In the genomic region with DNA sequence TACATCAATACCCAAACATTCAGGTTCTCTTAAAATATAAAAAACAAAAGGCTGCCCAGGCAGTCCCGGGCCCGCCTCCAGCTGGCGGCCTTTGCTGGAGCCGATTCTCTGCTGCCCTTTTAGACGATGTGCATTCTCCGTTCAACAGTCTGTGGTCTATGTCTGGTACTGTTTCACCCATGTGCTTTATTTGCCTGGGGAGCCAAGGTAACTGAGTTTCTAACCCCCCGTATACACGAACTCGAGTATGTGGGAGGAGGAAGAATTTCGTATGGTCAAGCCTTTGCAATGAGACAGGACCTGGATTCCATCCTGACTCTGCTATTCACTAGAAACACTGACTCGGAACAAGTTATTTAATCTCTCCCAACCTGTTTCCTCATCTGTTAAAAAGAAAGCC, we compare ENCODE assay signal across 21 cellular contexts. TPM values are rescaled to one million over a fixed set of nuclear protein-coding genes. Genes with fewer than 3 reads are reported as not detected.
DNase-seq lines count a peak whose midpoint lies in the region; ATAC-seq and TF ChIP-seq lines count a peak whose summit lies in the region.
"Had no signal": no experiment of that assay in that cellular context is flagged by ENCODE, and none has a peak within 500 bp of the region (broad histone marks: within the 10 kb centered on the region; RNA-seq: fewer than 3 reads in every experiment).

No MANE protein-coding gene starts in this region.

- H3K4me3 Mint-ChIP-seq in activated naive CD8-positive, alpha-beta T cell treated with anti-CD3 and anti-CD28 coated beads, Interleukin-2, amount 50 U/mL, for 24 hours: no peak overlapping the region

- H3K27me3 ChIP-seq in left ventricle myocardium inferior (ENCODE audit: low read depth): peaks cover 28% of the 10 kb centered on the region
- H3K27me3 ChIP-seq in heart left ventricle: peaks cover 0 to 4% (median 0%) of the 10 kb centered on the region in 9 donors
- H3K27me3 ChIP-seq in thoracic aorta (replicated peaks; ENCODE audit: insufficient read depth): no peaks in the 10 kb centered on the region
- H3K27me3 ChIP-seq: right atrium auricular region, SJCRH30 had no signal

- DNase-seq in left ventricle myocardium inferior (no peak), heart left ventricle (no peak), kidney glomerular epithelial cell (lab: John Stamatoyannopoulos, UW) (peak; percentile 58), thoracic aorta (ENCODE audit: low spot score) (no peak), iPS-NIHi11 (ENCODE audit: low spot score) (no peak)
- no peak for DNase-seq in activated naive CD8-positive, alpha-beta T cell treated with anti-CD3 and anti-CD28 coated beads, Interleukin-2, amount 50 U/mL, for 24 hours
- DNase-seq in effector CD4-positive, alpha-beta T cell: no peak
- DNase-seq: activated CD8-positive, alpha-beta memory T cell treated with anti-CD3 and anti-CD28 coated beads, Interleukin-2, amount 50 U/mL, for 4 hours; MM.1S; NCI-H1694; NCI-H82; SJCRH30; stimulated activated naive CD4-positive, alpha-beta T cell; trophoblast cell had no signal

- H3K9me3 ChIP-seq in left ventricle myocardium inferior (replicated peaks): no peaks in the 10 kb centered on the region
- no peaks in the 10 kb centered on the region for H3K9me3 ChIP-seq in heart left ventricle
- no peaks in the 10 kb centered on the region for H3K9me3 ChIP-seq in thoracic aorta
- H3K9me3 ChIP-seq: right atrium auricular region, SJCRH30 had no signal

- H3K4me1 ChIP-seq in left ventricle myocardium inferior (peaks cover 12% of the 10 kb centered on the region), heart left ventricle (peaks cover 0 to 18% (median under 1%) of the 10 kb centered on the region in 12 donors), thoracic aorta (ENCODE audit: control insufficient read depth in 1 of 2, low read depth in 2 of 2) (no peaks in the 10 kb centered on the region)
- H3K4me1 ChIP-seq: SJCRH30 had no signal

- ATAC-seq in heart left ventricle (no peak), thoracic aorta (ENCODE audit: insufficient number of reproducible peaks, low FRiP score, low read depth) (no peak), GM18520 (IDR thresholded peaks at IDR 0.05; ENCODE audit: unreplicated experiment) (no peak)
- ATAC-seq in activated naive CD8-positive, alpha-beta T cell treated with anti-CD3 and anti-CD28 coated beads, Interleukin-2, amount 50 U/mL, for 24 hours: no peak
- ATAC-seq: activated CD4-positive, CD25-positive, alpha-beta regulatory T cell treated with anti-CD3 and anti-CD28 coated beads, Interleukin-2, amount 50 U/mL, for 24 hours; esophagus mucosa; Panc1 had no signal

- H3K4me1 Mint-ChIP-seq in activated naive CD8-positive, alpha-beta T cell treated with anti-CD3 and anti-CD28 coated beads, Interleukin-2, amount 50 U/mL, for 24 hours: peaks cover 51% of the 10 kb centered on the region

- TF ChIP-seq POLR2A in heart left ventricle (IDR thresholded peaks at IDR 0.05): no peak

- intact Hi-C loops in left ventricle myocardium inferior (cut with micrococcal nuclease) (no loop called here), heart left ventricle (cut with DNase I) (no loop called here)

- H3K27ac ChIP-seq in left ventricle myocardium inferior (replicated peaks): peak overlapping the region; percentile 23
- H3K27ac ChIP-seq in heart left ventricle: no peak overlapping the region
- no peak overlapping the region for H3K27ac ChIP-seq in thoracic aorta
- H3K27ac ChIP-seq: cardiac muscle cell, right atrium auricular region, SJCRH30 had no signal

- H3K9me3 Mint-ChIP-seq in activated naive CD8-positive, alpha-beta T cell treated with anti-CD3 and anti-CD28 coated beads, Interleukin-2, amount 50 U/mL, for 24 hours: no peaks in the 10 kb centered on the region
- H3K9me3 Mint-ChIP-seq: IgD-negative memory B cell had no signal

- WGBS in heart left ventricle, 4 donors: 56 to 63% (median 60%) methylated on average over 11 of the region's 11 CpGs

- H3K27ac Mint-ChIP-seq in activated naive CD8-positive, alpha-beta T cell treated with anti-CD3 and anti-CD28 coated beads, Interleukin-2, amount 50 U/mL, for 24 hours: peak overlapping the region; percentile 83

- no peaks in the 10 kb centered on the region for H3K36me3 ChIP-seq in left ventricle myocardium inferior
- H3K36me3 ChIP-seq in heart left ventricle: peaks cover 0 to 84% (median 0%) of the 10 kb centered on the region in 9 donors
- H3K36me3 ChIP-seq in thoracic aorta: no peaks in the 10 kb centered on the region
- H3K36me3 ChIP-seq: cardiac muscle cell, right atrium auricular region, SJCRH30 had no signal

- H3K4me3 ChIP-seq in left ventricle myocardium inferior: no peak overlapping the region
- H3K4me3 ChIP-seq in heart left ventricle: no peak overlapping the region
- H3K4me3 ChIP-seq in thoracic aorta: peak overlapping the region; percentile 39
- H3K4me3 ChIP-seq: cardiac muscle cell, right atrium auricular region, SJCRH30 had no signal

- TF ChIP-seq CTCF in left ventricle myocardium inferior (IDR thresholded peaks at IDR 0.05; ENCODE audit: borderline replicate concordance) (no peak), heart left ventricle (IDR thresholded peaks at IDR 0.05) (no peak), thoracic aorta (IDR thresholded peaks at IDR 0.05) (no peak)

- H3K27me3 Mint-ChIP-seq in activated naive CD8-positive, alpha-beta T cell treated with anti-CD3 and anti-CD28 coated beads, Interleukin-2, amount 50 U/mL, for 24 hours: no peaks in the 10 kb centered on the region
- H3K27me3 Mint-ChIP-seq: IgD-negative memory B cell had no signal

- peaks cover 71% of the 10 kb centered on the region for H3K36me3 Mint-ChIP-seq in activated naive CD8-positive, alpha-beta T cell treated with anti-CD3 and anti-CD28 coated beads, Interleukin-2, amount 50 U/mL, for 24 hours (ENCODE audit: low read depth)

RNA-seq across cellular contexts. Expression of a gene that starts 54.1 kb away (rescaled TPM):
- total RNA-seq in left ventricle myocardium inferior: 0.41 TPM
- 1 to 10 TPM in 2 of 9 donors, under 1 TPM in 6, not detected in 1; 0.31 to 2.6 (median 0.59) TPM for total RNA-seq in heart left ventricle
- 1 to 10 TPM in 1 of 2 donors, under 1 TPM in 1; 0.08 to 1.6 TPM for polyA plus RNA-seq in heart left ventricle
- total RNA-seq in thoracic aorta: 1 to 10 TPM; 1.8 to 2.0 TPM
- total RNA-seq: SJCRH30 had no signal
